12 cellular contexts compared by ENCODE assay signal in the genomic region with DNA sequence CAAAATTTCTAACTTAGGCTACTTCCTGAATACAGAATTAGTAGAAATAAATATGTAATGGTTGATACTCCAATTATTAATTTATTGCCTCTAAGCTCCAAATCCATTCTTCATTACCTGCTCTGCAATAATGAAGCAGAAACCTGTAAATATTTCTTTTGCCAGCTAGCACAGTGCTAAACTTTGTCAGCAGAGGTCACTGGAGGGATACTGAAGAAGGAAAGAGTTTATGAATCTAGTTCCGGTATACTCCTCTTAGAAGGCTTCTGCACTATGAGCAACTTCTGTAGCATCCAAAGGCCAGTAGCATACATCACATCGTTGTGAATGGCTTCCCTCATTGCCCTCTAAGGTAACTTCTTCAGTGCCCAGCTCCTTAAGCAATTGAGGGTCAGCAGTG.
DNase-seq lines count a peak whose midpoint lies in the region; ATAC-seq and TF ChIP-seq lines count a peak whose summit lies in the region.
"Had no signal": no experiment of that assay in that cellular context is flagged by ENCODE, and none has a peak within 500 bp of the region (broad histone marks: within the 10 kb centered on the region; RNA-seq: fewer than 3 reads in every experiment).

No MANE protein-coding gene starts in this region.

- dilution Hi-C loops in mammary epithelial cell (cut with HindIII; ENCODE audit: low sequenced_read_pairs), result no loop called here

- intact Hi-C loops in mammary epithelial cell (cut with micrococcal nuclease), result loop anchor here (1.0 to 10.0 kb wide), 3 partner anchors 82 to 280 kb away; partner anchors contain the start of gene LHX8

- WGBS in mammary epithelial cell (ENCODE audit: low coverage, missing lambda C conversion rate), result 30% methylated on average over 2 of the region's 2 CpGs

- no peak overlapping the region for H3K27ac ChIP-seq in mammary epithelial cell (ENCODE audit: insufficient read depth, low read depth, low read length)
- H3K27ac ChIP-seq: neutrophil had no signal

- peak; percentile 53 to 67 for TF ChIP-seq CTCF in mammary epithelial cell (conservative IDR thresholded peaks at IDR 0.05 in 1 of 2, IDR thresholded peaks at IDR 0.05 in 1 of 2; ENCODE audit: extremely low read depth in 1 of 2, insufficient read depth in 1 of 2, low read depth in 1 of 2, low read length in 2 of 2)
- no peak for TF ChIP-seq CTCF in GM20000 (IDR thresholded peaks at IDR 0.05; ENCODE audit: extremely low read depth, missing control alignments)
- no peak for TF ChIP-seq CTCF in omental fat pad (IDR thresholded peaks at IDR 0.05)

- no peak overlapping the region for H3K4me3 ChIP-seq in mammary epithelial cell (replicated peaks in 1 of 3; ENCODE audit: insufficient read depth in 1 of 3, low read depth in 2 of 3, low read length in 3 of 3)

- H4K20me1 ChIP-seq in mammary epithelial cell (ENCODE audit: insufficient read depth, low read length), result no peaks in the 10 kb centered on the region

- in situ Hi-C loops in mammary epithelial cell (cut with MboI; ENCODE audit: low sequenced_read_pairs in 2 of 2), result loop anchor here (5.0 to 10.0 kb wide), 2 partner anchors 142 to 154 kb away; no protein-coding TSS in a partner anchor

- no peaks in the 10 kb centered on the region for H3K27me3 ChIP-seq in mammary epithelial cell (ENCODE audit: insufficient read depth, low read length)
- H3K27me3 ChIP-seq: neutrophil had no signal

- H3K9me3 ChIP-seq in mammary epithelial cell (replicated peaks; ENCODE audit: insufficient read depth, low read length), result no peaks in the 10 kb centered on the region
- H3K9me3 ChIP-seq: neutrophil had no signal

- H3K36me3 ChIP-seq in mammary epithelial cell (ENCODE audit: insufficient read depth, low read length), result no peaks in the 10 kb centered on the region
- H3K36me3 ChIP-seq: neutrophil had no signal

- no peak overlapping the region for H3K9ac ChIP-seq in mammary epithelial cell (ENCODE audit: insufficient read depth, low read length)

- DNase-seq in A172 (ENCODE audit: low spot score) (peak; percentile 1), ELF-1 (ENCODE audit: low read depth, low spot score) (peak; percentile 15), NCI-H446 (lab: John Stamatoyannopoulos, UW) (peak; percentile 24 to 35), mammary epithelial cell (peak; percentile 27), GM20000 (ENCODE audit: low spot score) (no peak), omental fat pad (ENCODE audit: low spot score) (no peak), Ammon's horn (ENCODE audit: low spot score) (no peak)
- DNase-seq: activated CD4-positive, alpha-beta T cell treated with anti-CD3 and anti-CD28 coated beads for 1 hour; central memory CD4-positive, alpha-beta T cell; stimulated activated naive B cell treated with anti-CD40 and anti-IgM and Interleukin-4, amounts not matched to agents 10 μg/mL and 1 μg/mL and 100 μg/mL, for 72 hours had no signal

- no peak for ATAC-seq in GM19328 (IDR thresholded peaks at IDR 0.05; ENCODE audit: unreplicated experiment)
- ATAC-seq in omental fat pad (ENCODE audit: low FRiP score), result no peak
- ATAC-seq: stimulated activated naive B cell treated with anti-CD40 and anti-IgM and Interleukin-4, amounts not matched to agents 10 μg/mL and 1 μg/mL and 100 μg/mL, for 72 hours had no signal

- CTCF ChIA-PET in mammary epithelial cell (lab: Charles Lee; ENCODE audit: low non-redundant PET), result interaction anchor here (0.5 to 0.6 kb wide), 2 partner anchors 66 to 281 kb away, joined by 3 read pairs; no protein-coding TSS in a partner anchor

- H3K79me2 ChIP-seq in mammary epithelial cell (ENCODE audit: insufficient read depth, low read length), result no peaks in the 10 kb centered on the region

- H2AFZ ChIP-seq in mammary epithelial cell (ENCODE audit: low read depth, low read length), result no peak overlapping the region

- H3K4me2 ChIP-seq in mammary epithelial cell (ENCODE audit: insufficient read depth, low read depth, low read length), result no peak overlapping the region

- no peaks in the 10 kb centered on the region for H3K4me1 ChIP-seq in mammary epithelial cell (ENCODE audit: insufficient read depth, low read length)

- BruUV-seq in mammary epithelial cell (replicated peaks; lab: Mats Ljungman, UMichigan), result no TSS peak

Comparison
In these comparisons a context has a peak if more than half of its experiments do, and no peak if none do; other contexts are left out.
1. DNase-seq: peak in A172 (single experiment), ELF-1 (single experiment), NCI-H446 (2 of 2) and mammary epithelial cell (single experiment); none in GM20000 (single experiment), omental fat pad (single experiment) and Ammon's horn (single experiment).
2. CTCF ChIP-seq: peak in mammary epithelial cell (2 of 2); none in GM20000 (single experiment) and omental fat pad (0 of 3).